In the genomic region with DNA sequence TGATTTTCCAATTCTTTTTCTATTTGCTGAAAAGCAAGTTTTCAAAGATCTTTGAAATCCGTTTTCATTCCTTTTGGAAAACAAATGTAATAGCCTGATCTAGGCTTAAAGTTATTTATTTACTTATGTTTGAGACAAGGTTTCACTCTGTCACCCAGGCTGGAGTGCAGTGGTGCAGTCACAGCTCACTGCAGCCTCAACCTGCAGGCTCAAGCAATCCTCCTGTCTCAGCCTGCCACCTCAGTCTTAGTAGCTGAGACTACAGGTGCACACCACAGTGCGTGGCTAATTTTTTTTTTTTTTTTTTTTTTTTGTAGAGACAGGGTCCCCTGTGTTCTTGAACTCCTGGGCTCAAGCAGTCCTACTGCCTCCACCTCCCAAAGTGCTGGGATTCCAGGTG, we compare ENCODE assay signal across 15 cellular contexts. TPM values are rescaled to one million over a fixed set of nuclear protein-coding genes. Genes with fewer than 3 reads are reported as not detected.
DNase-seq lines count a peak whose midpoint lies in the region; ATAC-seq, FAIRE-seq and TF ChIP-seq lines count a peak whose summit lies in the region.
"Had no signal": no experiment of that assay in that cellular context is flagged by ENCODE, and none has a peak within 500 bp of the region (broad histone marks: within the 10 kb centered on the region; RNA-seq: fewer than 3 reads in every experiment).

No MANE protein-coding gene starts in this region.

- TF ChIP-seq CTCF in heart left ventricle (IDR thresholded peaks at IDR 0.05) = no peak

- no peaks in the 10 kb centered on the region for H3K27me3 ChIP-seq in heart left ventricle
- H3K27me3 ChIP-seq: adrenal gland, right lobe of liver, transverse colon had no signal

- peak; percentile 37 for ATAC-seq in GM19395 (IDR thresholded peaks at IDR 0.05; ENCODE audit: unreplicated experiment)
- peak; percentile 18 for ATAC-seq in HG02852 (IDR thresholded peaks at IDR 0.05; ENCODE audit: unreplicated experiment)
- peak; percentile 27 for ATAC-seq in HG03575 (IDR thresholded peaks at IDR 0.05; ENCODE audit: extremely low read depth, insufficient number of reproducible peaks, low FRiP score, unreplicated experiment)
- no peak for ATAC-seq in heart left ventricle

- intact Hi-C loops in heart left ventricle (cut with DNase I) = no loop called here

- 79 to 98% (median 89%) methylated on average over 2 of the region's 2 CpGs for WGBS in heart left ventricle, 4 donors

- FAIRE-seq in GM12891 (lab: Jason Lieb, UNC) = peak; percentile 74

- no peak overlapping the region for H3K27ac ChIP-seq in heart left ventricle
- H3K27ac ChIP-seq: adrenal gland, right lobe of liver, transverse colon had no signal

- H3K4me3 ChIP-seq in heart left ventricle = no peak overlapping the region
- H3K4me3 ChIP-seq: adrenal gland, right lobe of liver, transverse colon had no signal

- TF ChIP-seq POLR2A in GM12891 (IDR thresholded peaks at IDR 0.05; ENCODE audit: low read depth, low read length) (no peak), heart left ventricle (IDR thresholded peaks at IDR 0.05) (no peak)

- DNase-seq in GM12891 (ENCODE audit: insufficient read length, low spot score) = no peak
- DNase-seq in heart left ventricle = no peak
- no peak for DNase-seq in NK-92 (lab: John Stamatoyannopoulos, UW; ENCODE audit: unreplicated experiment)
- DNase-seq in HUDEP-2 (lab: John Stamatoyannopoulos, UW; ENCODE audit: unreplicated experiment in 76 of 76) = no peak
- no peak for DNase-seq in stimulated activated CD4-positive, alpha-beta T cell treated with anti-CD3 and anti-CD28 coated beads, Interleukin-2, amount 100 ng/mL, for 24 hours
- DNase-seq: activated CD8-positive, alpha-beta memory T cell treated with anti-CD3 and anti-CD28 coated beads, Interleukin-2, amount 50 U/mL, for 4 hours; adrenal gland; cortex of kidney; NCI-H510A treated with DMSO at 0.1 percent for 48 hours; right lobe of liver; SHP77; transverse colon had no signal

- peaks cover 5 to 39% (median 23%) of the 10 kb centered on the region in 12 donors for H3K4me1 ChIP-seq in heart left ventricle

- H3K9me3 ChIP-seq in heart left ventricle = no peaks in the 10 kb centered on the region
- H3K9me3 ChIP-seq: adrenal gland, right lobe of liver, transverse colon had no signal

- peaks cover 0 to 3% (median 0%) of the 10 kb centered on the region in 9 donors for H3K36me3 ChIP-seq in heart left ventricle
- H3K36me3 ChIP-seq: adrenal gland, right lobe of liver, transverse colon had no signal

TF ChIP-seq in GM12891, 5 proteins besides CTCF, POLR2A, EP300 and RAD21:
- TF ChIP-seq PAX5 (IDR thresholded peaks at IDR 0.05; ENCODE audit: insufficient read depth, low read length, severe bottlenecking) (no peak), POU2F2 (IDR thresholded peaks at IDR 0.05; ENCODE audit: low read depth, low read length) (no peak), TAF1 (IDR thresholded peaks at IDR 0.05; ENCODE audit: low read depth, low read length) (no peak), SPI1 (IDR thresholded peaks at IDR 0.05; ENCODE audit: low read depth, low read length) (no peak), POLR2AphosphoS5 (IDR thresholded peaks at IDR 0.05; ENCODE audit: low read depth, low read length) (no peak)

RNA-seq across cellular contexts. Expression of a gene that starts 4.6 kb away (rescaled TPM):
- 56.6 TPM for polyA plus RNA-seq in GM12891 (2012; ENCODE audit: low read depth, missing spikeins)
- 10 to 100 TPM; 22.3 to 41.3 (median 25.5) TPM for total RNA-seq in heart left ventricle
- polyA plus RNA-seq in heart left ventricle = 10 to 100 TPM; 16.0 to 31.7 TPM

Comparison
In these comparisons a context has a peak if more than half of its experiments do, and no peak if none do; other contexts are left out.
1. ATAC-seq: peak in GM19395 (single experiment), HG02852 (single experiment) and HG03575 (single experiment); none in heart left ventricle (0 of 4).